ENCODE assay signal across 9 cellular contexts in genomic region chr3:101938262-101938847, GRCh38.
DNase-seq lines count a peak whose midpoint lies in the region; ATAC-seq and TF ChIP-seq lines count a peak whose summit lies in the region.
"Had no signal": no experiment of that assay in that cellular context is flagged by ENCODE, and none has a peak within 500 bp of the region (broad histone marks: within the 10 kb centered on the region; RNA-seq: fewer than 3 reads in every experiment).

No MANE protein-coding gene starts in this region.

- ATAC-seq in GM21381 (IDR thresholded peaks at IDR 0.05; ENCODE audit: unreplicated experiment) (peak; percentile 37), HG03520 (IDR thresholded peaks at IDR 0.05; ENCODE audit: unreplicated experiment) (peak; percentile 46)
- ATAC-seq in activated CD8-positive, alpha-beta T cell treated with anti-CD3 and anti-CD28 coated beads for 36 hours = peak; percentile 54

- peaks cover 1% of the 10 kb centered on the region for H3K9me3 Mint-ChIP-seq in activated CD8-positive, alpha-beta T cell treated with anti-CD3 and anti-CD28 coated beads for 36 hours

- no peak for TF ChIP-seq CTCF in activated CD8-positive, alpha-beta T cell treated with anti-CD3 and anti-CD28 coated beads for 36 hours (IDR thresholded peaks at IDR 0.05)
- no peak for TF ChIP-seq CTCF in uterus (IDR thresholded peaks at IDR 0.05)

- H3K36me3 Mint-ChIP-seq in activated CD8-positive, alpha-beta T cell treated with anti-CD3 and anti-CD28 coated beads for 36 hours (ENCODE audit: low read depth) = peaks cover 3% of the 10 kb centered on the region

- no peak overlapping the region for H3K27ac ChIP-seq in uterus

- POLR2A ChIA-PET in activated CD8-positive, alpha-beta T cell treated with anti-CD3 and anti-CD28 coated beads for 36 hours (lab: Charles Lee) = interaction anchor here (0.6 to 1.8 kb wide), 4 partner anchors 84 to 252 kb away, joined by 3 to 6 read pairs (median 3); partner anchors contain the start of gene RPL24

- intact Hi-C loops in activated CD8-positive, alpha-beta T cell treated with anti-CD3 and anti-CD28 coated beads for 36 hours (cut with micrococcal nuclease) = loop anchor here (10.0 kb wide), 2 partner anchors 84 to 114 kb away; no protein-coding TSS in a partner anchor
- intact Hi-C loops in uterus (cut with DNase I; ENCODE audit: low total_unique reads) = no loop called here

- H3K9me3 ChIP-seq in uterus = no peaks in the 10 kb centered on the region

- peaks cover under 1% of the 10 kb centered on the region for H3K27me3 Mint-ChIP-seq in activated CD8-positive, alpha-beta T cell treated with anti-CD3 and anti-CD28 coated beads for 36 hours

- H3K4me3 Mint-ChIP-seq in activated CD8-positive, alpha-beta T cell treated with anti-CD3 and anti-CD28 coated beads for 36 hours = no peak overlapping the region

- H3K4me3 ChIP-seq in uterus = no peak overlapping the region

- no peaks in the 10 kb centered on the region for H3K36me3 ChIP-seq in uterus

- H3K4me1 Mint-ChIP-seq in activated CD8-positive, alpha-beta T cell treated with anti-CD3 and anti-CD28 coated beads for 36 hours (ENCODE audit: low read depth) = peaks cover 42% of the 10 kb centered on the region

- DNase-seq in CMK (ENCODE audit: low read depth) (peak; percentile 9), activated gamma-delta T cell (lab: John Stamatoyannopoulos, UW) (no peak), Ammon's horn (ENCODE audit: low spot score) (no peak), uterus (no peak)
- peak; percentile 23 for DNase-seq in activated CD8-positive, alpha-beta T cell treated with anti-CD3 and anti-CD28 coated beads for 36 hours
- DNase-seq in activated CD4-positive, alpha-beta T cell treated with anti-CD3 and anti-CD28 coated beads for 48 hours = no peak
- DNase-seq: NCI-H1092 had no signal

- CTCF ChIA-PET in activated CD8-positive, alpha-beta T cell treated with anti-CD3 and anti-CD28 coated beads for 36 hours (lab: Charles Lee) = no interaction called here

- no peaks in the 10 kb centered on the region for H3K27me3 ChIP-seq in uterus

- no peak for TF ChIP-seq POLR2A in uterus (IDR thresholded peaks at IDR 0.05)

- H3K4me1 ChIP-seq in uterus = no peaks in the 10 kb centered on the region

- H3K27ac Mint-ChIP-seq in activated CD8-positive, alpha-beta T cell treated with anti-CD3 and anti-CD28 coated beads for 36 hours = no peak overlapping the region

Comparison
In these comparisons a context has a peak if more than half of its experiments do, and no peak if none do; other contexts are left out.
1. DNase-seq: peak in CMK (single experiment) and activated CD8-positive, alpha-beta T cell treated with anti-CD3 and anti-CD28 coated beads for 36 hours (single experiment); none in activated gamma-delta T cell (single experiment), Ammon's horn (single experiment), uterus (0 of 2) and activated CD4-positive, alpha-beta T cell treated with anti-CD3 and anti-CD28 coated beads for 48 hours (single experiment).
2. Peak in every context shown above with its lines, with median percentiles within 50 percentile points of each other: ATAC-seq.